Comparison of ENCODE assay signal across 8 cellular contexts in genomic region chr13:20814224-20814910, GRCh38. TPM values are rescaled to one million over a fixed set of nuclear protein-coding genes. Genes with fewer than 3 reads are reported as not detected.
A peak's percentile ranks its signal among the peaks of the same experiment; 100 is the strongest.
DNase-seq lines count a peak whose midpoint lies in the region; TF ChIP-seq lines count a peak whose summit lies in the region.

No MANE protein-coding gene starts in this region.

- no peak overlapping the region for H3K9ac ChIP-seq in trophoblast cell (ENCODE audit: low read length)

- no peaks in the 10 kb centered on the region for H3K79me2 ChIP-seq in trophoblast cell (ENCODE audit: control insufficient read depth, insufficient read depth, low read length, poor library complexity)

- H3K4me1 Mint-ChIP-seq in activated CD4-positive, alpha-beta T cell treated with anti-CD3 and anti-CD28 coated beads, Interleukin-2, amount 10 ng/mL, durations not matched to agents 7 days and 5 days: no peaks in the 10 kb centered on the region

- H3K4me2 ChIP-seq in trophoblast cell (ENCODE audit: low read length): no peak overlapping the region

- no peak overlapping the region for H3K27ac Mint-ChIP-seq in activated CD4-positive, alpha-beta T cell treated with anti-CD3 and anti-CD28 coated beads, Interleukin-2, amount 10 ng/mL, durations not matched to agents 7 days and 5 days

- POLR2A ChIA-PET in activated CD4-positive, alpha-beta T cell treated with anti-CD3 and anti-CD28 coated beads, Interleukin-2, amount 10 ng/mL, durations not matched to agents 7 days and 5 days (lab: Charles Lee): no interaction called here

- H3K36me3 Mint-ChIP-seq in activated CD4-positive, alpha-beta T cell treated with anti-CD3 and anti-CD28 coated beads, Interleukin-2, amount 10 ng/mL, durations not matched to agents 7 days and 5 days (ENCODE audit: low read depth): peaks cover 8% of the 10 kb centered on the region

- TF ChIP-seq CTCF in tibial artery (IDR thresholded peaks at IDR 0.05): no peak

- H3K18ac ChIP-seq in trophoblast cell (ENCODE audit: low read length): no peak overlapping the region

- H2BK120ac ChIP-seq in trophoblast cell (ENCODE audit: insufficient read depth, low read length, poor library complexity): no peak overlapping the region

- H3K27me3 ChIP-seq in tibial artery (no peaks in the 10 kb centered on the region), trophoblast cell (ENCODE audit: insufficient read depth, low read length) (no peaks in the 10 kb centered on the region)

- no peak overlapping the region for H2AFZ ChIP-seq in trophoblast cell (ENCODE audit: insufficient read depth, low read length, poor library complexity)

- H2AK5ac ChIP-seq in trophoblast cell (ENCODE audit: low read length): no peak overlapping the region

- no peak overlapping the region for H4K8ac ChIP-seq in trophoblast cell (ENCODE audit: low read depth, low read length)

- H4K91ac ChIP-seq in trophoblast cell (ENCODE audit: low read depth, low read length): no peak overlapping the region

- no peak overlapping the region for H3K4me3 Mint-ChIP-seq in activated CD4-positive, alpha-beta T cell treated with anti-CD3 and anti-CD28 coated beads, Interleukin-2, amount 10 ng/mL, durations not matched to agents 7 days and 5 days

- H3K4me1 ChIP-seq in tibial artery (peaks cover 0 to 17% (median 6%) of the 10 kb centered on the region in 4 donors), trophoblast cell (ENCODE audit: control insufficient read depth in 1 of 2, insufficient read depth in 2 of 2, low read length in 2 of 2) (no peaks in the 10 kb centered on the region)

- no peak overlapping the region for H3K4ac ChIP-seq in trophoblast cell (ENCODE audit: low read depth, low read length)

- H3K27me3 Mint-ChIP-seq in activated CD4-positive, alpha-beta T cell treated with anti-CD3 and anti-CD28 coated beads, Interleukin-2, amount 10 ng/mL, durations not matched to agents 7 days and 5 days: no peaks in the 10 kb centered on the region

- no peak overlapping the region for H4K12ac ChIP-seq in trophoblast cell (ENCODE audit: low read depth, low read length)

- H3K79me1 ChIP-seq in trophoblast cell (ENCODE audit: low read length): no peaks in the 10 kb centered on the region

- WGBS in trophoblast cell (ENCODE audit: extremely low coverage, insufficient coverage, insufficient read length): no CpG with 5 or more reads among the region's 5 CpGs

- H3K4me3 ChIP-seq in tibial artery: peak overlapping the region; percentile 9 to 17
- no peak overlapping the region for H3K4me3 ChIP-seq in trophoblast cell (ENCODE audit: low read depth, low read length)

- no peaks in the 10 kb centered on the region for H3K9me3 Mint-ChIP-seq in activated CD4-positive, alpha-beta T cell treated with anti-CD3 and anti-CD28 coated beads, Interleukin-2, amount 10 ng/mL, durations not matched to agents 7 days and 5 days

- no peak overlapping the region for H2BK12ac ChIP-seq in trophoblast cell (ENCODE audit: low read length)

- intact Hi-C loops in tibial artery (cut with DNase I; ENCODE audit: low total_unique reads): no loop called here

- no peak overlapping the region for H2BK5ac ChIP-seq in trophoblast cell (ENCODE audit: low read depth, low read length, poor library complexity)

- no peak overlapping the region for H3K23ac ChIP-seq in trophoblast cell (ENCODE audit: low read length)

- CTCF ChIA-PET in activated CD4-positive, alpha-beta T cell treated with anti-CD3 and anti-CD28 coated beads, Interleukin-2, amount 10 ng/mL, durations not matched to agents 7 days and 5 days (lab: Charles Lee): no interaction called here

- no peaks in the 10 kb centered on the region for H3K9me3 ChIP-seq in tibial artery
- no peaks in the 10 kb centered on the region for H3K9me3 ChIP-seq in trophoblast cell (ENCODE audit: insufficient read depth, low read depth, low read length)

- DNase-seq in LHCN-M2 (ENCODE audit: low read depth): peak; percentile 95
- DNase-seq in astrocyte of the hippocampus (ENCODE audit: low read depth, low spot score): peak; percentile 93
- peak; percentile 19 for DNase-seq in iPS-NIHi7 (ENCODE audit: extremely low spot score)
- peak; percentile 94 to 96 for DNase-seq in tibial artery
- no peak for DNase-seq in NOMO-1 treated with dmso at 0.1 percent for 144 hours (lab: John Stamatoyannopoulos, UW; ENCODE audit: unreplicated experiment)
- no peak for DNase-seq in activated CD4-positive, alpha-beta T cell treated with anti-CD3 and anti-CD28 coated beads, Interleukin-2, amount 10 ng/mL, durations not matched to agents 7 days and 5 days
- no peak for DNase-seq in stimulated activated CD4-positive, alpha-beta T cell treated with anti-CD3 and anti-CD28 coated beads, Interleukin-4, amount 100 ng/mL, for 24 hours
- DNase-seq in trophoblast cell: no peak

- peaks cover 0 to 10% (median 2%) of the 10 kb centered on the region in 3 donors for H3K36me3 ChIP-seq in tibial artery
- peaks cover 0 to 2% of the 10 kb centered on the region in 2 experiments for H3K36me3 ChIP-seq in trophoblast cell (ENCODE audit: control insufficient read depth in 1 of 2, insufficient read depth in 2 of 2, low read length in 2 of 2)

- no peak overlapping the region for H3K14ac ChIP-seq in trophoblast cell (ENCODE audit: low read length)

- H3K27ac ChIP-seq in tibial artery (peak overlapping the region; percentile 68 to 73), trophoblast cell (ENCODE audit: low read depth, low read length) (no peak overlapping the region)

RNA-seq across cellular contexts. Expression of gene EEF1AKMT1, which starts 40.6 kb away (rescaled TPM):
- 23.5 and 26.1 TPM in 2 replicates for total RNA-seq in LHCN-M2 (2014; rRNA removed)
- 27.0 TPM for polyA plus RNA-seq in LHCN-M2 (2012)
- 10 to 100 TPM; 10.2 to 10.7 TPM for total RNA-seq in activated CD4-positive, alpha-beta T cell treated with anti-CD3 and anti-CD28 coated beads, Interleukin-2, amount 10 ng/mL, durations not matched to agents 7 days and 5 days
- polyA plus RNA-seq in trophoblast cell (2013): 5.4 and 6.7 TPM in 2 replicates

Comparison
In these comparisons a context has a peak if more than half of its experiments do, and no peak if none do; other contexts are left out.
1. DNase-seq: peak in LHCN-M2 (single experiment), astrocyte of the hippocampus (single experiment), iPS-NIHi7 (single experiment) and tibial artery (2 of 2); none in NOMO-1 treated with dmso at 0.1 percent for 144 hours (single experiment), activated CD4-positive, alpha-beta T cell treated with anti-CD3 and anti-CD28 coated beads, Interleukin-2, amount 10 ng/mL, durations not matched to agents 7 days and 5 days (single experiment), stimulated activated CD4-positive, alpha-beta T cell treated with anti-CD3 and anti-CD28 coated beads, Interleukin-4, amount 100 ng/mL, for 24 hours (single experiment) and trophoblast cell (0 of 2).